Comparison of ENCODE assay signal across 9 cellular contexts in the genomic region with DNA sequence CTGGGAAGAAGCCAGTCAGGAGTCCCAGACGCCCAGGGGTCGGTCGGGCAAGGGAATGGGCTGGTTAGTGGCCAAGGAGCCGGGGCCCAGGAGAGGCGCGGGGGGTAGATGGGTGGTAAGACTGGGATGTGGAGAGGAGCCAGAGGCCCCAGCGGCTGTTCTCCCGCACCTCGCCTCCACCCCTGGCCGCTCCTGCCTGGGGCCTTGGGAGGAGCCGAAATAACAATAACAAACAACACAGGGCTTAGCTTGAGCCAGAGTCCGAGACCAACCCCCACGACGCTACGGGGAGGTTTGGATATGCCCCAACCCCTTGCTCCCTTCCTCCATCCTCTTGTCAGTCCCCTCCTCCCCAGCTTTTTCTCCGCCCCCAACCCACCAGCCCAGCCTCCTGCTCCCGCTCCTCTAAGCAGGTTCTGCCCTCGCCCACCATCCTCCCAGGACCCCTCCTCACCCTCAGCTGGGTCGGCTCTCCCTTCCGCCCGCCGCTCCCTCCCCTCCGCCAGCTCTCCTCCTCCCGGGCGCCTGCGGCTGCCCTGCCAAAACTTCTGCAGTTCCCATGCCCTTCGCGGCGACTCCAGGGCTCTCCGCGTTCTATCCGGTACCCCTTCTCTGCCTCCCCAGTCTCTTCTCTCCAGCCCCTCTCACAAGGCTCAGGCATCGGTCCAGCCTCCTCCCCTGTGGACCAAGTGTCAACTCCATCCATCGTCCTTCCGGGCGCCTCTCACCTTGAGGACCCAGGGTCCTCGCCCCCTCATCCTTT. TPM values are rescaled to one million over a fixed set of nuclear protein-coding genes. Genes with fewer than 3 reads are reported as not detected.
DNase-seq lines count a peak whose midpoint lies in the region; ATAC-seq, FAIRE-seq and TF ChIP-seq lines count a peak whose summit lies in the region.
"Had no signal": no experiment of that assay in that cellular context is flagged by ENCODE, and none has a peak within 500 bp of the region (broad histone marks: within the 10 kb centered on the region; RNA-seq: fewer than 3 reads in every experiment).

No MANE protein-coding gene starts in this region.

- peaks cover 0 to 3% (median 0%) of the 10 kb centered on the region in 7 donors for H3K9me3 Mint-ChIP-seq in naive B cell

- H3K27ac ChIP-seq in BLaER1, result no peak overlapping the region
- H3K27ac ChIP-seq in effector memory CD4-positive, alpha-beta T cell (ENCODE audit: insufficient read depth, low read length, poor library complexity, severe bottlenecking), result no peak overlapping the region
- H3K27ac ChIP-seq in spleen, result no peak overlapping the region
- no peak overlapping the region for H3K27ac ChIP-seq in small intestine (ENCODE audit: low read depth in 1 of 2, low read length in 1 of 2)

- H3K36me3 ChIP-seq in BLaER1 (peaks cover 18% of the 10 kb centered on the region), spleen (peaks cover 4 to 19% (median 9%) of the 10 kb centered on the region in 6 donors), small intestine (ENCODE audit: control insufficient read depth in 2 of 2, insufficient read depth in 2 of 2, low read length in 2 of 2) (peaks cover 1 to 2% of the 10 kb centered on the region in 2 donors)
- H3K36me3 ChIP-seq in effector memory CD4-positive, alpha-beta T cell (ENCODE audit: control insufficient read depth, insufficient read depth, low read length), result peaks cover 9% of the 10 kb centered on the region

- peak overlapping the region; percentile 57 for H3K4me3 ChIP-seq in BLaER1
- peak overlapping the region; percentile 45 for H3K4me3 ChIP-seq in effector memory CD4-positive, alpha-beta T cell (ENCODE audit: insufficient read depth, low read depth, low read length, poor library complexity, severe bottlenecking)
- H3K4me3 ChIP-seq in spleen, result peak overlapping the region in 1 of 8 donors; percentile 57
- no peak overlapping the region for H3K4me3 ChIP-seq in small intestine (ENCODE audit: low read depth in 1 of 2, low read length in 2 of 2)

- peaks cover 80% of the 10 kb centered on the region for H3K27me3 ChIP-seq in BLaER1
- peaks cover 13% of the 10 kb centered on the region for H3K27me3 ChIP-seq in effector memory CD4-positive, alpha-beta T cell (replicated peaks; ENCODE audit: control insufficient read depth, insufficient read depth, low read length, poor library complexity, severe bottlenecking)
- peaks cover 7 to 85% (median 49%) of the 10 kb centered on the region in 7 donors for H3K27me3 ChIP-seq in spleen (replicated peaks in 1 of 7)
- peaks cover 0 to 14% of the 10 kb centered on the region in 2 donors for H3K27me3 ChIP-seq in small intestine (ENCODE audit: control insufficient read depth in 2 of 2, insufficient read depth in 2 of 2, low read length in 2 of 2)

- no peak for TF ChIP-seq POLR2A in spleen (IDR thresholded peaks at IDR 0.05)

- H3K4me2 ChIP-seq in BLaER1, result peak overlapping the region; percentile 86

- 12 to 15% (median 14%) methylated on average over 36 to 37 of the region's 37 CpGs for WGBS in spleen, 5 donors
- WGBS in small intestine, 3 donors, result 7 to 8% (median 8%) methylated on average over 36 to 37 of the region's 37 CpGs

- H3K36me3 Mint-ChIP-seq in naive B cell, result peaks cover 21 to 43% of the 10 kb centered on the region in 2 donors

- H3K4me1 ChIP-seq in BLaER1, result peaks cover 38% of the 10 kb centered on the region
- peaks cover 30% of the 10 kb centered on the region for H3K4me1 ChIP-seq in effector memory CD4-positive, alpha-beta T cell (ENCODE audit: control insufficient read depth, insufficient read depth, low read length, poor library complexity, severe bottlenecking)
- H3K4me1 ChIP-seq in spleen, result peaks cover 15 to 38% (median 24%) of the 10 kb centered on the region in 6 donors
- peaks cover 6% of the 10 kb centered on the region in 2 donors for H3K4me1 ChIP-seq in small intestine (ENCODE audit: control insufficient read depth in 2 of 2, insufficient read depth in 1 of 2, low read depth in 1 of 2, low read length in 1 of 2)

- intact Hi-C loops in spleen (cut with DNase I; ENCODE audit: low total_unique reads), result no loop called here

- no peak for TF ChIP-seq CTCF in spleen (IDR thresholded peaks at IDR 0.05 in 8 of 11, conservative IDR thresholded peaks at IDR 0.05 in 3 of 11)

- H3K9ac ChIP-seq in BLaER1, result no peak overlapping the region

- H3K27ac Mint-ChIP-seq in naive B cell, result peak overlapping the region in 2 of 6 donors; percentile 41 to 63

- no peaks in the 10 kb centered on the region for H3K9me3 ChIP-seq in BLaER1
- H3K9me3 ChIP-seq in effector memory CD4-positive, alpha-beta T cell (ENCODE audit: control insufficient read depth, low read length), result no peaks in the 10 kb centered on the region
- no peaks in the 10 kb centered on the region for H3K9me3 ChIP-seq in spleen
- H3K9me3 ChIP-seq in small intestine (ENCODE audit: control insufficient read depth, low read depth), result no peaks in the 10 kb centered on the region

- peaks cover 74 to 92% (median 90%) of the 10 kb centered on the region in 3 donors for H3K27me3 Mint-ChIP-seq in naive B cell

- ATAC-seq in naive B cell (ENCODE audit: low read depth in 2 of 2) (no peak), HG02759 (IDR thresholded peaks at IDR 0.05; ENCODE audit: unreplicated experiment) (no peak), GM18907 (IDR thresholded peaks at IDR 0.05; ENCODE audit: unreplicated experiment) (no peak)

- peak overlapping the region in 6 of 8 donors; percentile 27 to 86 (median 66) for H3K4me3 Mint-ChIP-seq in naive B cell

- peak; percentile 19 for DNase-seq in HT-29 (ENCODE audit: low spot score)
- no peak for DNase-seq in effector memory CD4-positive, alpha-beta T cell
- no peak for DNase-seq in naive B cell
- DNase-seq in spleen, result no peak
- DNase-seq in small intestine, result no peak

- peaks cover 37 to 43% (median 40%) of the 10 kb centered on the region in 3 donors for H3K4me1 Mint-ChIP-seq in naive B cell

- no peak for FAIRE-seq in small intestine (lab: Jason Lieb, UNC)

- peaks cover 44% of the 10 kb centered on the region for H4K20me1 ChIP-seq in BLaER1

RNA-seq across cellular contexts. Expression of a gene that starts 1.1 kb away (rescaled TPM):
- total RNA-seq in HT-29 (2014; rRNA removed; shearing (Covaris generic)), result 3.8 and 6.5 TPM in 2 replicates
- polyA plus RNA-seq in naive B cell (ENCODE audit: low read depth in 6 of 6) (under 1 TPM in 2 of 6 donors, not detected in 4; 0.14 to 0.15 TPM), spleen (not detected), small intestine (under 1 TPM; 0.18 to 0.27 (median 0.22) TPM)
- not detected for total RNA-seq in spleen
- total RNA-seq: dermis microvascular lymphatic vessel endothelial cell had no signal

RNA-seq across cellular contexts. Expression of a gene that starts 7.5 kb away (rescaled TPM):
- 44.2 and 49.3 TPM in 2 replicates for total RNA-seq in HT-29 (2014; rRNA removed; shearing (Covaris generic))
- 100 to 1,000 TPM in 2 of 6 donors, 10 to 100 TPM in 4; 70.9 to 101 (median 84.8) TPM for polyA plus RNA-seq in naive B cell (ENCODE audit: low read depth in 6 of 6)
- total RNA-seq in spleen, result 10 to 100 TPM; 39.3 to 50.7 (median 42.1) TPM
- 10 to 100 TPM; 31.1 to 45.5 (median 40.0) TPM for polyA plus RNA-seq in spleen
- polyA plus RNA-seq in small intestine, result 100 to 1,000 TPM in 2 of 3 donors, 10 to 100 TPM in 1; 71.8 to 111 (median 108) TPM

RNA-seq across cellular contexts. Expression of a gene that starts 13.4 kb away (rescaled TPM):
- 31.1 and 45.0 TPM in 2 replicates for total RNA-seq in HT-29 (2014; rRNA removed; shearing (Covaris generic))
- polyA plus RNA-seq in naive B cell (ENCODE audit: low read depth in 6 of 6) (100 to 1,000 TPM in 1 of 6 donors, 10 to 100 TPM in 5; 40.2 to 102 (median 85.7) TPM), spleen (10 to 100 TPM; 62.6 to 78.6 (median 72.9) TPM), small intestine (10 to 100 TPM; 42.7 to 78.4 (median 57.5) TPM)
- total RNA-seq in spleen, result 10 to 100 TPM; 21.0 to 36.9 (median 22.8) TPM

RNA-seq across cellular contexts. Expression of a gene that starts 38.4 kb away (rescaled TPM):
- total RNA-seq in HT-29 (2014; rRNA removed; shearing (Covaris generic)), result 112 and 119 TPM in 2 replicates
- polyA plus RNA-seq in naive B cell (ENCODE audit: low read depth in 6 of 6), result not detected
- total RNA-seq in spleen, result not detected
- polyA plus RNA-seq in spleen, result under 1 TPM in 2 of 3 donors, not detected in 1; 0.09 to 0.14 TPM
- polyA plus RNA-seq in small intestine, result 10 to 100 TPM in 2 of 3 donors, 1 to 10 TPM in 1; 5.2 to 41.6 (median 37.8) TPM
- total RNA-seq: dermis microvascular lymphatic vessel endothelial cell had no signal

Comparison
In these comparisons a context has a peak if more than half of its experiments do, and no peak if none do; other contexts are left out.
1. H3K4me3 ChIP-seq: peak in BLaER1 (single experiment) and effector memory CD4-positive, alpha-beta T cell (single experiment); none in small intestine (0 of 2).